Comparison of ENCODE assay signal across 23 cellular contexts in genomic region chr1:216535059-216535458, GRCh38.
DNase-seq lines count a peak whose midpoint lies in the region; ATAC-seq, FAIRE-seq and TF ChIP-seq lines count a peak whose summit lies in the region.
"Had no signal": no experiment of that assay in that cellular context is flagged by ENCODE, and none has a peak within 500 bp of the region (broad histone marks: within the 10 kb centered on the region; RNA-seq: fewer than 3 reads in every experiment).

No MANE protein-coding gene starts in this region.

- intact Hi-C loops in activated CD4-positive, alpha-beta T cell treated with anti-CD3 and anti-CD28 coated beads, Interleukin-2, amount 10 ng/mL, durations not matched to agents 24 days and 14 days (cut with micrococcal nuclease), result no loop called here

- H3K4me1 Mint-ChIP-seq in activated CD4-positive, alpha-beta T cell treated with anti-CD3 and anti-CD28 coated beads, Interleukin-2, amount 10 ng/mL, durations not matched to agents 24 days and 14 days, result no peaks in the 10 kb centered on the region

- no peak for ATAC-seq in GM21360 (IDR thresholded peaks at IDR 0.05; ENCODE audit: unreplicated experiment)
- no peak for ATAC-seq in HG03135 (IDR thresholded peaks at IDR 0.05; ENCODE audit: unreplicated experiment)

- H3K36me3 ChIP-seq in bronchial epithelial cell (ENCODE audit: control insufficient read depth, insufficient read depth, low read length), result no peaks in the 10 kb centered on the region
- H3K36me3 ChIP-seq: BLaER1 treated with 17β-estradiol and CSF1 and Interleukin-3, amounts not matched to agents 10 nM and 100 nM; HAP-1 had no signal

- no peak overlapping the region for H3K4me3 Mint-ChIP-seq in activated CD4-positive, alpha-beta T cell treated with anti-CD3 and anti-CD28 coated beads, Interleukin-2, amount 10 ng/mL, durations not matched to agents 24 days and 14 days
- H3K4me3 Mint-ChIP-seq: CD4-positive, alpha-beta T cell; IgD-negative memory B cell had no signal

- H3K27me3 Mint-ChIP-seq in activated CD4-positive, alpha-beta T cell treated with anti-CD3 and anti-CD28 coated beads, Interleukin-2, amount 10 ng/mL, durations not matched to agents 24 days and 14 days, result no peaks in the 10 kb centered on the region
- H3K27me3 Mint-ChIP-seq: CD4-positive, alpha-beta T cell had no signal

- H3K27ac Mint-ChIP-seq in activated CD4-positive, alpha-beta T cell treated with anti-CD3 and anti-CD28 coated beads, Interleukin-2, amount 10 ng/mL, durations not matched to agents 24 days and 14 days, result no peak overlapping the region
- H3K27ac Mint-ChIP-seq: CD4-positive, alpha-beta T cell; IgD-negative memory B cell had no signal

- H3K4me3 ChIP-seq in bronchial epithelial cell (ENCODE audit: low read depth, low read length), result no peak overlapping the region
- H3K4me3 ChIP-seq in fibroblast of pulmonary artery (replicated peaks; ENCODE audit: low read depth, low read length), result no peak overlapping the region
- H3K4me3 ChIP-seq: BLaER1 treated with 17β-estradiol and CSF1 and Interleukin-3, amounts not matched to agents 10 nM and 100 nM; HAP-1 had no signal

- no peaks in the 10 kb centered on the region for H3K36me3 Mint-ChIP-seq in activated CD4-positive, alpha-beta T cell treated with anti-CD3 and anti-CD28 coated beads, Interleukin-2, amount 10 ng/mL, durations not matched to agents 24 days and 14 days (ENCODE audit: low read depth)
- H3K36me3 Mint-ChIP-seq: IgD-negative memory B cell had no signal

- DNase-seq in D721Med (ENCODE audit: insufficient read length, low spot score) (no peak), HuH-7 (ENCODE audit: low spot score) (peak; percentile 7), bronchial epithelial cell (ENCODE audit: low read depth) (no peak), fibroblast of pulmonary artery (ENCODE audit: low read depth) (peak; percentile 9), AG20443 (ENCODE audit: low spot score) (no peak)
- no peak for DNase-seq in activated CD4-positive, alpha-beta T cell treated with anti-CD3 and anti-CD28 coated beads, Interleukin-2, amount 10 ng/mL, durations not matched to agents 24 days and 14 days
- DNase-seq: AML-193; CD4-positive, alpha-beta T cell; EL; GDM1; GOT3; MM.1S; NCI-H2029; NCI-H446 treated with DMSO at 0.1 percent for 48 hours; NCI-H526; Right ventricle myocardium superior; RPMI8226 had no signal

- H3K9me3 Mint-ChIP-seq in activated CD4-positive, alpha-beta T cell treated with anti-CD3 and anti-CD28 coated beads, Interleukin-2, amount 10 ng/mL, durations not matched to agents 24 days and 14 days, result no peaks in the 10 kb centered on the region
- H3K9me3 Mint-ChIP-seq: IgD-negative memory B cell had no signal

- peak; percentile 48 for FAIRE-seq in D721Med (lab: Jason Lieb, UNC)
- peak; percentile 94 for FAIRE-seq in bronchial epithelial cell (lab: Jason Lieb, UNC)
- FAIRE-seq: GM12891 had no signal

- TF ChIP-seq CTCF in D721Med (IDR thresholded peaks at IDR 0.05; ENCODE audit: insufficient read depth, missing control alignments), result no peak
- no peak for TF ChIP-seq CTCF in bronchial epithelial cell (IDR thresholded peaks at IDR 0.05; ENCODE audit: insufficient read depth, low read length, severe bottlenecking)
- TF ChIP-seq CTCF in fibroblast of pulmonary artery (IDR thresholded peaks at IDR 0.05; ENCODE audit: low read length, missing control alignments), result no peak

- H3K27me3 ChIP-seq in bronchial epithelial cell (ENCODE audit: control insufficient read depth, insufficient read depth, low read length), result peaks cover 1% of the 10 kb centered on the region
- H3K27me3 ChIP-seq: BLaER1 treated with 17β-estradiol and CSF1 and Interleukin-3, amounts not matched to agents 10 nM and 100 nM had no signal

Comparison
In these comparisons a context has a peak if more than half of its experiments do, and no peak if none do; other contexts are left out.
1. DNase-seq: peak in HuH-7 (single experiment) and fibroblast of pulmonary artery (single experiment); none in D721Med (single experiment), bronchial epithelial cell (single experiment), activated CD4-positive, alpha-beta T cell treated with anti-CD3 and anti-CD28 coated beads, Interleukin-2, amount 10 ng/mL, durations not matched to agents 24 days and 14 days (single experiment) and AG20443 (single experiment).